ENCODE assay signal across 25 cellular contexts in the genomic region with DNA sequence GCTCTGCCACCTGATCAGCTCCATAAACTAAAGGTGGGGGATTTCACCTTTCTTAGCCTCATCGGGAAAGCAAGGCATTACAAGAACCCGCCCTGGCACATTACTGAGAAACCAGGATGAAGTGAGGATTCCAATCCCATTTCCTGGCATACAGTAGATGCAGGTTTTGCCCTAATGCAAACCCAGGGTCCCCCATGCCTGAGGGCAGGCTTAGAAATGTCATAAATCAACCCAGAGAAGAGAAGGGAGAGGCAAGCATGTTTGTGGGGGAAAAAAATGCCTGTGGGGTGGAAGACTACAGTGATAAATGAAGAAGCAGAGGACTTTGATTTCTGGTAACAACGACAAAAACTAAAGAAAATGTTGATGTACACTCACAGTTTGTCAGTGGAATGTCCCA.
"Had no signal": no experiment of that assay in that cellular context is flagged by ENCODE, and none has a peak within 500 bp of the region (broad histone marks: within the 10 kb centered on the region; RNA-seq: fewer than 3 reads in every experiment).

No MANE protein-coding gene starts in this region.

- H3K9me3 ChIP-seq: left lung, lower lobe of right lung, ovary, right atrium auricular region, right lobe of liver, tibial nerve, uterus had no signal

- H3K27ac ChIP-seq: left lung, lower lobe of right lung, ovary, right atrium auricular region, right lobe of liver, tibial nerve, uterus had no signal

- H3K27ac Mint-ChIP-seq: immature natural killer cell; natural killer cell treated with Interleukin-12 subunit alpha and Interleukin-12 subunit beta and Interleukin-15 and Interleukin-18, amount 100 ng/mL, for 72 hours; progenitor cell of endocrine pancreas; stimulated activated memory B cell treated with anti-CD40 and anti-IgM and Interleukin-4, amounts not matched to agents 10 μg/mL and 1 μg/mL and 100 μg/mL, for 72 hours; stimulated activated naive CD8-positive, alpha-beta T cell treated with anti-CD3 and anti-CD28 coated beads, Interleukin-15, amount 100 ng/mL, for 72 hours; type B pancreatic cell had no signal

- ATAC-seq: left colon; left lung; lower lobe of right lung; naive thymus-derived CD4-positive, alpha-beta T cell; natural killer cell treated with Interleukin-12 subunit alpha and Interleukin-12 subunit beta and Interleukin-15 and Interleukin-18, amount 100 ng/mL, for 72 hours; right lobe of liver; stimulated activated memory B cell treated with anti-CD40 and anti-IgM and Interleukin-4, amounts not matched to agents 10 μg/mL and 1 μg/mL and 100 μg/mL, for 72 hours; stimulated activated naive CD8-positive, alpha-beta T cell treated with anti-CD3 and anti-CD28 coated beads, Interleukin-15, amount 100 ng/mL, for 72 hours had no signal

- H3K4me1 ChIP-seq: left lung, lower lobe of right lung, right lobe of liver, tibial nerve, uterus had no signal

- H3K4me3 ChIP-seq: left lung, lower lobe of right lung, ovary, right atrium auricular region, right lobe of liver, smooth muscle cell, tibial nerve, uterus had no signal

- H3K27me3 ChIP-seq: left lung, ovary, right atrium auricular region, right lobe of liver, tibial nerve, uterus had no signal

- H3K36me3 Mint-ChIP-seq: immature natural killer cell; naive thymus-derived CD4-positive, alpha-beta T cell; natural killer cell treated with Interleukin-12 subunit alpha and Interleukin-12 subunit beta and Interleukin-15 and Interleukin-18, amount 100 ng/mL, for 72 hours; stimulated activated memory B cell treated with anti-CD40 and anti-IgM and Interleukin-4, amounts not matched to agents 10 μg/mL and 1 μg/mL and 100 μg/mL, for 72 hours; type B pancreatic cell had no signal

- H3K9me3 Mint-ChIP-seq: immature natural killer cell; naive thymus-derived CD4-positive, alpha-beta T cell; natural killer cell treated with Interleukin-12 subunit alpha and Interleukin-12 subunit beta and Interleukin-15 and Interleukin-18, amount 100 ng/mL, for 72 hours; stimulated activated memory B cell treated with anti-CD40 and anti-IgM and Interleukin-4, amounts not matched to agents 10 μg/mL and 1 μg/mL and 100 μg/mL, for 72 hours; stimulated activated naive CD8-positive, alpha-beta T cell treated with anti-CD3 and anti-CD28 coated beads, Interleukin-15, amount 100 ng/mL, for 72 hours; type B pancreatic cell had no signal

- H3K4me2 ChIP-seq: smooth muscle cell had no signal

- H3K36me3 ChIP-seq: left lung, lower lobe of right lung, ovary, right atrium auricular region, right lobe of liver, tibial nerve, uterus had no signal

- DNase-seq: immature natural killer cell; kidney; left colon; left lung; lower lobe of right lung; mammary epithelial cell; mesenchymal stem cell; naive thymus-derived CD4-positive, alpha-beta T cell; ovary; right lobe of liver; stimulated activated CD4-positive, alpha-beta T cell treated with anti-CD3 and anti-CD28 coated beads, Interleukin-1b, Interleukin-23, amount 100 ng/mL, for 48 hours; stimulated activated CD4-positive, alpha-beta T cell treated with anti-CD3 and anti-CD28 coated beads, Interleukin-2, amount 100 ng/mL, for 48 hours; stimulated activated CD4-positive, alpha-beta T cell treated with anti-CD3 and anti-CD28 coated beads, Interleukin-4, amount 100 ng/mL, for 4 hours; stimulated activated CD8-positive, alpha-beta memory T cell treated with anti-CD3 and anti-CD28 coated beads, Interleukin-4, amount 100 ng/mL, for 48 hours; stimulated activated naive CD4-positive, alpha-beta T cell treated with Interleukin-2 at 50 U/mL for 16 hours; stimulated activated naive CD8-positive, alpha-beta T cell treated with anti-CD3 and anti-CD28 coated beads, Interleukin-15, amount 100 ng/mL, for 72 hours; substantia nigra; uterus had no signal
